Comparison of ENCODE assay signal across 35 cellular contexts in genomic region chr14:53751650-53752049, GRCh38.
"Had no signal": no experiment of that assay in that cellular context is flagged by ENCODE, and none has a peak within 500 bp of the region (broad histone marks: within the 10 kb centered on the region; RNA-seq: fewer than 3 reads in every experiment).

No MANE protein-coding gene starts in this region.

- H3K27ac ChIP-seq: brain microvascular endothelial cell, Peyer's patch, RWPE1, SJCRH30, SK-N-MC, WERI-Rb-1 had no signal

- ATAC-seq: activated CD8-positive, alpha-beta memory T cell treated with anti-CD3 and anti-CD28 coated beads, Interleukin-2, amount 10 ng/mL, durations not matched to agents 7 days and 5 days; activated T-cell treated with anti-CD3 and anti-CD28 coated beads, Interleukin-2, amount 50 U/mL, for 72 hours; activated T-helper 17 cell treated with anti-CD3 and anti-CD28 coated beads, Interleukin-2, amount 50 U/mL, for 72 hours; PC-3 had no signal

- H3K9me3 ChIP-seq: MG63, Peyer's patch, SJCRH30 had no signal

- H3K4me1 ChIP-seq: Peyer's patch had no signal

- DNase-seq: activated CD4-positive, alpha-beta memory T cell treated with anti-CD3 and anti-CD28 coated beads, Interleukin-2, amount 10 ng/mL, durations not matched to agents 7 days and 5 days; activated CD4-positive, alpha-beta T cell treated with anti-CD3 and anti-CD28 coated beads for 1 hour; activated CD4-positive, alpha-beta T cell treated with anti-CD3 and anti-CD28 coated beads for 48 hours; activated CD4-positive, CD25-positive, alpha-beta regulatory T cell; activated CD8-positive, alpha-beta memory T cell treated with anti-CD3 and anti-CD28 coated beads for 24 hours; activated CD8-positive, alpha-beta memory T cell treated with anti-CD3 and anti-CD28 coated beads, Interleukin-2, amount 10 ng/mL, durations not matched to agents 7 days and 5 days; activated CD8-positive, alpha-beta memory T cell treated with anti-CD3 and anti-CD28 coated beads, Interleukin-2, amount 50 U/mL, for 48 hours; activated effector memory CD4-positive, alpha-beta T cell treated with anti-CD3 and anti-CD28 coated beads, Interleukin-2, amount 50 U/mL, for 16 hours; activated naive CD4-positive, alpha-beta T cell; activated naive CD4-positive, alpha-beta T cell treated with anti-CD3 and anti-CD28 coated beads, Interleukin-2, amount 50 U/mL, for 16 hours; activated naive CD8-positive, alpha-beta T cell treated with anti-CD3 and anti-CD28 coated beads for 36 hours; activated T-cell treated with anti-CD3 and anti-CD28 coated beads, Interleukin-2, amount 50 U/mL, for 72 hours; amniotic stem cell; aorta; brain microvascular endothelial cell; Karpas-422; KBM-7; MG63; NCI-H1048; NCI-H1105 treated with DMSO at 0.1 percent for 48 hours; NCI-H1436; NCI-H1694; NCI-H1930; NCI-H2081 treated with DMSO at 0.1 percent for 48 hours; NCI-H345; NCI-H524 treated with DMSO at 0.1 percent for 48 hours; PC-3; Peyer's patch; SHP77; SJCRH30; T1000; WERI-Rb-1 had no signal

- H3K36me3 ChIP-seq: brain microvascular endothelial cell, MG63, Peyer's patch, SJCRH30, WERI-Rb-1 had no signal

- H3K4me3 ChIP-seq: MG63, Peyer's patch, SJCRH30, SK-N-MC had no signal

- H3K27me3 ChIP-seq: brain microvascular endothelial cell, MG63, Peyer's patch, SJCRH30 had no signal
